Comparison of ENCODE assay signal across 30 cellular contexts in genomic region chr17:6343191-6343590, GRCh38.
"Had no signal": no experiment of that assay in that cellular context is flagged by ENCODE, and none has a peak within 500 bp of the region (broad histone marks: within the 10 kb centered on the region; RNA-seq: fewer than 3 reads in every experiment).

No MANE protein-coding gene starts in this region.

- H3K9me3 ChIP-seq: ovary, psoas muscle, right lobe of liver, sigmoid colon, suprapubic skin, testis, tibial artery, transverse colon, upper lobe of right lung, uterus had no signal

- H3K4me1 Mint-ChIP-seq: natural killer cell; nephron; stimulated activated memory B cell treated with anti-CD40 and anti-IgM and Interleukin-4, amounts not matched to agents 10 μg/mL and 1 μg/mL and 100 μg/mL, for 72 hours; stimulated activated naive CD8-positive, alpha-beta T cell treated with anti-CD3 and anti-CD28 coated beads, Interleukin-15, amount 100 ng/mL, for 72 hours had no signal

- H3K4me3 ChIP-seq: neural progenitor cell, ovary, psoas muscle, right lobe of liver, sigmoid colon, suprapubic skin, testis, tibial artery, transverse colon, upper lobe of right lung, uterus had no signal

- DNase-seq: natural killer cell; occipital lobe; ovary; posterior cingulate gyrus; psoas muscle; right cardiac atrium; sigmoid colon; small intestine; stimulated activated CD4-positive, alpha-beta T cell treated with anti-CD3 and anti-CD28 coated beads, Interleukin-15, amount 100 ng/mL, for 24 hours; stimulated activated CD4-positive, alpha-beta T cell treated with anti-CD3 and anti-CD28 coated beads, Interleukin-2, amount 100 ng/mL, for 24 hours; stimulated activated CD4-positive, alpha-beta T cell treated with anti-CD3 and anti-CD28 coated beads, Interleukin-2, amount 100 ng/mL, for 48 hours; stimulated activated CD4-positive, alpha-beta T cell treated with anti-CD3 and anti-CD28 coated beads, Interleukin-4, amount 100 ng/mL, for 4 hours; stimulated activated CD8-positive, alpha-beta memory T cell treated with anti-CD3 and anti-CD28 coated beads, Interleukin-4, amount 100 ng/mL, for 48 hours; stimulated activated naive CD4-positive, alpha-beta T cell; stimulated activated naive CD8-positive, alpha-beta T cell treated with anti-CD3 and anti-CD28 coated beads, Interleukin-15, amount 100 ng/mL, for 72 hours; stimulated activated naive CD8-positive, alpha-beta T cell treated with anti-CD3 and anti-CD28 coated beads, Interleukin-15, Interleukin-2, amounts not matched to agents 100 U/mL and 50 U/mL, for 24 hours; substantia nigra; tibial artery; transverse colon; upper lobe of right lung; uterus had no signal

- H3K9ac ChIP-seq: neural progenitor cell, parathyroid adenoma had no signal

- H3K79me2 ChIP-seq: parathyroid adenoma had no signal

- H3K4me1 ChIP-seq: parathyroid adenoma, psoas muscle, right lobe of liver, sigmoid colon, suprapubic skin, testis, tibial artery, transverse colon, upper lobe of right lung, uterus had no signal

- H3K4me3 Mint-ChIP-seq: natural killer cell; nephron; neural progenitor cell; stimulated activated memory B cell treated with anti-CD40 and anti-IgM and Interleukin-4, amounts not matched to agents 10 μg/mL and 1 μg/mL and 100 μg/mL, for 72 hours; stimulated activated naive CD8-positive, alpha-beta T cell treated with anti-CD3 and anti-CD28 coated beads, Interleukin-15, amount 100 ng/mL, for 72 hours; type B pancreatic cell had no signal

- H3K27ac Mint-ChIP-seq: natural killer cell; nephron; progenitor cell of endocrine pancreas; stimulated activated memory B cell treated with anti-CD40 and anti-IgM and Interleukin-4, amounts not matched to agents 10 μg/mL and 1 μg/mL and 100 μg/mL, for 72 hours; type B pancreatic cell had no signal

- ATAC-seq: natural killer cell; psoas muscle; right cardiac atrium; right lobe of liver; stimulated activated memory B cell treated with anti-CD40 and anti-IgM and Interleukin-4, amounts not matched to agents 10 μg/mL and 1 μg/mL and 100 μg/mL, for 72 hours; stimulated activated naive CD8-positive, alpha-beta T cell treated with anti-CD3 and anti-CD28 coated beads, Interleukin-15, amount 100 ng/mL, for 72 hours; stimulated activated naive CD8-positive, alpha-beta T cell treated with anti-CD3 and anti-CD28 coated beads, Interleukin-15, Interleukin-2, amounts not matched to agents 100 U/mL and 50 U/mL, for 24 hours; upper lobe of right lung had no signal

- H3K4me2 ChIP-seq: neural progenitor cell had no signal

- H3K27me3 ChIP-seq: neural progenitor cell, ovary, right lobe of liver, sigmoid colon, testis, transverse colon, upper lobe of right lung, uterus had no signal

- H3K36me3 Mint-ChIP-seq: natural killer cell; neural progenitor cell; stimulated activated memory B cell treated with anti-CD40 and anti-IgM and Interleukin-4, amounts not matched to agents 10 μg/mL and 1 μg/mL and 100 μg/mL, for 72 hours; type B pancreatic cell had no signal

- H2AFZ ChIP-seq: neural progenitor cell, parathyroid adenoma had no signal

- H3K27ac ChIP-seq: neural progenitor cell, ovary, parathyroid adenoma, psoas muscle, right lobe of liver, sigmoid colon, suprapubic skin, testis, tibial artery, transverse colon, upper lobe of right lung, uterus had no signal

- H3K9me3 Mint-ChIP-seq: natural killer cell; nephron; neural progenitor cell; stimulated activated memory B cell treated with anti-CD40 and anti-IgM and Interleukin-4, amounts not matched to agents 10 μg/mL and 1 μg/mL and 100 μg/mL, for 72 hours; stimulated activated naive CD8-positive, alpha-beta T cell treated with anti-CD3 and anti-CD28 coated beads, Interleukin-15, amount 100 ng/mL, for 72 hours; type B pancreatic cell had no signal

- H3K36me3 ChIP-seq: neural progenitor cell, ovary, right lobe of liver, sigmoid colon, suprapubic skin, tibial artery, transverse colon, upper lobe of right lung, uterus had no signal
